Comparison of ENCODE assay signal across 22 cellular contexts in the genomic region with DNA sequence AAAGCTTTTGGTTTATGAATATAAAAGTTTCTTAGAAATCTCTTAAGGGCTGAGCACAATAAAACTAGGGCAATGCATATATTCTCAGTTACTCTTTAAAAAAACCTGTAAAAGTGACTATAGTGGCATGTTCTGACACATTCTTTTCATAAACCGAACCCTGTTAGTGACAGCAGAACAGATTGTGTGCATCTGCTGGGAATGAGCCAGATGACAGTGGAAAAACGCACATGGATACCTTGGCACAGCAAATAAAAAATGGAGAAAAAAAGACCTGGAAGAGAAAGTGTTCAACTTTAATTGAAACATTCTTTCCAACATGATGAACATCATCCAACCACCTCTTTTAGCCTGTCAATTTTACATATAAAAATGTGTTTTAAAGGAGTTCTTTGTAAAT. TPM values are rescaled to one million over a fixed set of nuclear protein-coding genes. Genes with fewer than 3 reads are reported as not detected.
"Had no signal": no experiment of that assay in that cellular context is flagged by ENCODE, and none has a peak within 500 bp of the region (broad histone marks: within the 10 kb centered on the region; RNA-seq: fewer than 3 reads in every experiment).

No MANE protein-coding gene starts in this region.

- H3K27me3 ChIP-seq: gastroesophageal sphincter, heart right ventricle, tibial nerve, uterus had no signal

- H3K9me3 ChIP-seq: gastroesophageal sphincter, heart right ventricle, left ventricle myocardium inferior, tibial nerve, uterus had no signal

- H3K4me3 ChIP-seq: coronary artery, gastroesophageal sphincter, heart right ventricle, left ventricle myocardium inferior, tibial nerve, uterus had no signal

- H3K36me3 ChIP-seq: gastroesophageal sphincter, left ventricle myocardium inferior, tibial nerve, uterus had no signal

- DNase-seq: activated B cell treated with CpG ODN at 0.5 μM for 24 hours; activated CD4-positive, alpha-beta T cell treated with anti-CD3 and anti-CD28 coated beads for 48 hours; activated CD8-positive, alpha-beta T cell treated with anti-CD3 and anti-CD28 coated beads for 36 hours; activated naive CD4-positive, alpha-beta T cell treated with Interleukin-2 at 50 U/mL for 16 hours; activated naive CD8-positive, alpha-beta T cell treated with anti-CD3 and anti-CD28 coated beads, Interleukin-2, amount 10 ng/mL, durations not matched to agents 7 days and 5 days; activated T-cell treated with anti-CD3 and anti-CD28 coated beads, Interleukin-2, amount 50 U/mL, for 1 hour; amygdala; effector CD4-positive, alpha-beta T cell; heart right ventricle; left ventricle myocardium inferior; mammary epithelial cell; midbrain; nucleus accumbens; posterior cingulate gyrus; retina; stimulated activated naive CD8-positive, alpha-beta T cell treated with anti-CD3 and anti-CD28 coated beads, Interleukin-15, Interleukin-2, amounts not matched to agents 100 U/mL and 50 U/mL, for 24 hours; substantia nigra; uterus had no signal

- H3K4me1 ChIP-seq: uterus had no signal

- H3K27ac ChIP-seq: gastroesophageal sphincter, heart right ventricle, left ventricle myocardium inferior, tibial nerve, uterus had no signal

- ATAC-seq: activated CD8-positive, alpha-beta T cell treated with anti-CD3 and anti-CD28 coated beads for 36 hours; esophagus mucosa; gastroesophageal sphincter; heart right ventricle; stimulated activated naive CD8-positive, alpha-beta T cell treated with anti-CD3 and anti-CD28 coated beads, Interleukin-15, Interleukin-2, amounts not matched to agents 100 U/mL and 50 U/mL, for 24 hours had no signal

RNA-seq across cellular contexts. Expression of a gene that starts 12.7 kb away (rescaled TPM):
- polyA plus RNA-seq: mammary epithelial cell had no signal
